In genomic region chr5:11387382-11387781, GRCh38 we compare ENCODE assay signal across 27 cellular contexts.
"Had no signal": no experiment of that assay in that cellular context is flagged by ENCODE, and none has a peak within 500 bp of the region (broad histone marks: within the 10 kb centered on the region; RNA-seq: fewer than 3 reads in every experiment).

No MANE protein-coding gene starts in this region.

- H3K4me1 ChIP-seq: SJCRH30 had no signal

- H3K27ac ChIP-seq: RWPE1, SJCRH30, VCaP had no signal

- H3K4me3 Mint-ChIP-seq: activated CD4-positive, alpha-beta memory T cell treated with anti-CD3 and anti-CD28 coated beads, Interleukin-2, amount 10 ng/mL, durations not matched to agents 7 days and 5 days; activated naive CD4-positive, alpha-beta T cell treated with anti-CD3 and anti-CD28 coated beads, Interleukin-2, amount 10 ng/mL, durations not matched to agents 7 days and 5 days; activated naive CD8-positive, alpha-beta T cell treated with anti-CD3 and anti-CD28 coated beads for 36 hours; activated T-cell treated with anti-CD3 and anti-CD28 coated beads, Interleukin-2, amount 50 U/mL, for 72 hours had no signal

- H3K4me3 ChIP-seq: SJCRH30 had no signal

- H3K27ac Mint-ChIP-seq: activated CD4-positive, alpha-beta memory T cell treated with anti-CD3 and anti-CD28 coated beads, Interleukin-2, amount 10 ng/mL, durations not matched to agents 7 days and 5 days; activated naive CD4-positive, alpha-beta T cell treated with anti-CD3 and anti-CD28 coated beads, Interleukin-2, amount 10 ng/mL, durations not matched to agents 7 days and 5 days; activated naive CD8-positive, alpha-beta T cell treated with anti-CD3 and anti-CD28 coated beads for 36 hours; activated T-cell treated with anti-CD3 and anti-CD28 coated beads, Interleukin-2, amount 50 U/mL, for 72 hours; activated T-helper 2 cell treated with anti-CD3 and anti-CD28 coated beads, Interferon-gamma antibody, Interleukin-2, Interleukin-4, amounts not matched to agents 10 μg/mL and 5 μg/mL and 100 μg/mL, durations not matched to agents 14 hours and 24 hours and 36 hours had no signal

- H3K36me3 Mint-ChIP-seq: activated naive CD8-positive, alpha-beta T cell treated with anti-CD3 and anti-CD28 coated beads for 36 hours had no signal

- H3K27me3 ChIP-seq: SJCRH30 had no signal

- DNase-seq: activated CD4-positive, alpha-beta memory T cell treated with anti-CD3 and anti-CD28 coated beads, Interleukin-2, amount 10 ng/mL, durations not matched to agents 7 days and 5 days; activated CD4-positive, alpha-beta T cell treated with anti-CD3 and anti-CD28 coated beads, Interleukin-2, amount 50 U/mL, for 1 hour; activated CD4-positive, CD25-positive, alpha-beta regulatory T cell; activated CD8-positive, alpha-beta memory T cell treated with anti-CD3 and anti-CD28 coated beads, Interleukin-2, amount 50 U/mL, for 4 hours; activated gamma-delta T cell treated with Interleukin-2 at 50 U/mL for 16 hours; activated naive CD4-positive, alpha-beta T cell treated with anti-CD3 and anti-CD28 coated beads, Interleukin-2, amount 10 ng/mL, durations not matched to agents 7 days and 5 days; activated naive CD8-positive, alpha-beta T cell treated with anti-CD3 and anti-CD28 coated beads for 36 hours; activated T-cell treated with anti-CD3 and anti-CD28 coated beads, Interleukin-2, amount 50 U/mL, for 72 hours; Kasumi-1; KBM-7; NCI-H1048; NCI-H146; NCI-H187 treated with DMSO at 0.1 percent for 48 hours; NCI-H2107; NCI-H2171 treated with DMSO at 0.1 percent for 48 hours; NCI-H226; NCI-H510A; NCI-H526 treated with DMSO at 0.1 percent for 48 hours; NCI-H82; OCI-M1; Right ventricle myocardium superior; SJCRH30; SK-N-SH; T-helper 1 cell had no signal

- H3K9me3 Mint-ChIP-seq: activated CD4-positive, alpha-beta memory T cell treated with anti-CD3 and anti-CD28 coated beads, Interleukin-2, amount 10 ng/mL, durations not matched to agents 7 days and 5 days; activated naive CD4-positive, alpha-beta T cell treated with anti-CD3 and anti-CD28 coated beads, Interleukin-2, amount 10 ng/mL, durations not matched to agents 7 days and 5 days; activated naive CD8-positive, alpha-beta T cell treated with anti-CD3 and anti-CD28 coated beads for 36 hours; activated T-cell treated with anti-CD3 and anti-CD28 coated beads, Interleukin-2, amount 50 U/mL, for 72 hours; activated T-helper 2 cell treated with anti-CD3 and anti-CD28 coated beads, Interferon-gamma antibody, Interleukin-2, Interleukin-4, amounts not matched to agents 10 μg/mL and 5 μg/mL and 100 μg/mL, durations not matched to agents 14 hours and 24 hours and 36 hours had no signal

- H3K36me3 ChIP-seq: SJCRH30 had no signal

- H3K9me3 ChIP-seq: SJCRH30, SK-N-SH had no signal
